In genomic region chr1:26388791-26389445, GRCh38 we compare ENCODE assay signal across 2 cellular contexts.
TF ChIP-seq lines count a peak whose summit lies in the region.

No MANE protein-coding gene starts in this region.

TF ChIP-seq in K562, 482 proteins besides CTCF, POLR2A, EP300 and RAD21:
- 0 out of 2 replicates have a peak, but pooled peaks have one; percentile 19 for TF ChIP-seq FOSL1 (tag; conservative IDR thresholded peaks at IDR 0.05)
- no peak for TF ChIP-seq PKNOX1 (IDR thresholded peaks at IDR 0.05)
- TF ChIP-seq EGR1 (conservative IDR thresholded peaks at IDR 0.05): peak; percentile 35; the same call in 1 of the 2 replicates

TF ChIP-seq in GM23338, 12 proteins besides CTCF, POLR2A, EP300 and RAD21:
- TF ChIP-seq POLR2AphosphoS5 (IDR thresholded peaks at IDR 0.05; ENCODE audit: low read depth) (no peak), ETS1 (IDR thresholded peaks at IDR 0.05) (no peak), EZH2phosphoT487 (IDR thresholded peaks at IDR 0.05; ENCODE audit: unreplicated experiment) (no peak), STAT1 (IDR thresholded peaks at IDR 0.05; ENCODE audit: unreplicated experiment) (no peak)
